ENCODE assay signal across 8 cellular contexts in the genomic region with DNA sequence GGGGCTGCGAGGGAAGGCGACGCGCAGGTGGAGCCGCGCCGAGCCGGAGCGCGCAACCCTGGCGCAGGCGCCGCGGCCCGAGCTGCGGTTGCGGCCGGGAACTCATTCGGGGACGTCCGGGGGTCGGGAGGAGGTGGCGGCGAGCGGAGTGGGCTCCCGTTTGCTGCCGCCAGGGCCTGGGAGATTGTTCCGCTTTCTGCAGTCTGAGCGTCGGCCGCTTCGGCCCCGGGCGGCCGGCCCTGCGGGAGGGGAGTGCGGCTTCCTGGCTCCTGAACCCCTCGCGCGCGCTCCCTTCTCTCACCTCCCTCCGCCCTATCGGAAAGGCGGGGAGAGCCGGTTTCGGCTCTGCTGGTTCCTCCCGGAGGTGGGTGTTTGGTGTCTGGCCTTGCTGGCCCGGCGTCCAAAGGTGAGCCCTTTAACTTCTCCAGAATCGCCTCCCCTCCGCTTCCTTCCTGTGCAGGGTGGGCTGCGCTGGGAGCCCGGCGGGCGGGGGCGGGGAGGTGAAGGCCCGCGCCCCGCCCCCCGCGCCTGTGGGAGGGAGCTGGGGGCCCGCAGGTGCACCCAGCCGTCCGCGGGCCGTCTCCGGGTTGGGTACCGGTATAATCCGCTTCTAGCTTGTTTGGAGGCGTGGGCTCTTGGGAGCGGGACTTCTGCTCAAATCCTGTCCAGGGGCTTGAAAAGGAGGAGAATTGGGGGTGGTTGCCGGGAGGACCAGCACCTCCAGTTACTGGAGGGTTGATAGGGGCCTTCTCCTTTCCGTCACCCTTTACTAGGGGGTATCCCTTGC. TPM values are rescaled to one million over a fixed set of nuclear protein-coding genes. Genes with fewer than 3 reads are reported as not detected.
DNase-seq lines count a peak whose midpoint lies in the region; ATAC-seq and TF ChIP-seq lines count a peak whose summit lies in the region.

No MANE protein-coding gene starts in this region.

- no peak for TF ChIP-seq CTCF in DND-41 (IDR thresholded peaks at IDR 0.05; ENCODE audit: borderline replicate concordance, extremely low read depth, low read length, poor library complexity, severe bottlenecking)
- TF ChIP-seq CTCF in progenitor cell of endocrine pancreas (IDR thresholded peaks at IDR 0.05; ENCODE audit: unreplicated experiment): peak; percentile 32

- H3K4me3 ChIP-seq in DND-41 (ENCODE audit: low read depth in 1 of 2, low read length in 2 of 2): peak overlapping the region; percentile 67 to 85
- peak overlapping the region; percentile 57 to 89 for H3K4me3 ChIP-seq in aorta (ENCODE audit: low read length in 2 of 2)

- no peaks in the 10 kb centered on the region for H3K9me3 ChIP-seq in DND-41 (ENCODE audit: insufficient read depth, low read length, severe bottlenecking)
- no peaks in the 10 kb centered on the region for H3K9me3 ChIP-seq in aorta (ENCODE audit: control insufficient read depth, low read length)

- H2AFZ ChIP-seq in DND-41 (ENCODE audit: low read depth, low read length): peak overlapping the region; percentile 77

- H3K36me3 ChIP-seq in DND-41 (ENCODE audit: insufficient read depth, low read length): peaks cover 6% of the 10 kb centered on the region
- no peaks in the 10 kb centered on the region for H3K36me3 ChIP-seq in aorta (ENCODE audit: control insufficient read depth in 1 of 2, insufficient read depth in 2 of 2, low read length in 1 of 2)

- WGBS in aorta, 2 donors: 1% methylated on average over 48 to 73 of the region's 73 CpGs

- DNase-seq in DND-41 (peak; percentile 79), HT-29 (ENCODE audit: low spot score) (peak; percentile 71), SIG-M5 (lab: John Stamatoyannopoulos, UW) (peak; percentile 46), Right ventricle myocardium superior (peak; percentile 67), progenitor cell of endocrine pancreas (ENCODE audit: low spot score, unreplicated experiment) (peak; percentile 59), aorta (peak; percentile 74 to 80)
- peak; percentile 35 for DNase-seq in activated gamma-delta T cell treated with anti-CD3 and anti-CD28 coated beads, Interleukin-2, amount 50 U/mL, for 16 hours (ENCODE audit: low read depth)

- peak overlapping the region; percentile 96 for H3K27ac Mint-ChIP-seq in progenitor cell of endocrine pancreas

- H3K27ac ChIP-seq in DND-41 (ENCODE audit: low read length) (peak overlapping the region; percentile 87), aorta (ENCODE audit: low read depth in 1 of 2, low read length in 2 of 2) (no peak overlapping the region)

- H3K4me1 ChIP-seq in DND-41 (ENCODE audit: insufficient read depth, low read length) (peaks cover 50% of the 10 kb centered on the region), aorta (ENCODE audit: control insufficient read depth in 1 of 2, insufficient read depth in 2 of 2, low read length in 2 of 2) (no peaks in the 10 kb centered on the region)

- H3K27me3 Mint-ChIP-seq in progenitor cell of endocrine pancreas: no peaks in the 10 kb centered on the region

- H3K4me3 Mint-ChIP-seq in progenitor cell of endocrine pancreas (ENCODE audit: low read depth): peak overlapping the region; percentile 88

- peaks cover 2% of the 10 kb centered on the region; the same call in 1 of the 2 replicates for H4K20me1 ChIP-seq in DND-41 (ENCODE audit: insufficient read depth, low read length)

- intact Hi-C loops in Right ventricle myocardium superior (cut with DNase I): no loop called here
- intact Hi-C loops in aorta (cut with DNase I): loop anchor here in 1 of 2 donors (5.0 kb wide), 1 partner anchor 171 kb away; no protein-coding TSS in a partner anchor

- peak overlapping the region; percentile 88 for H3K4me2 ChIP-seq in DND-41 (ENCODE audit: insufficient read depth, low read length)

- H3K9me3 Mint-ChIP-seq in progenitor cell of endocrine pancreas (ENCODE audit: low read depth): no peaks in the 10 kb centered on the region

- ATAC-seq in DND-41 (ENCODE audit: insufficient read depth, low read depth) (peak; percentile 75), GM21367 (IDR thresholded peaks at IDR 0.05; ENCODE audit: unreplicated experiment) (peak; percentile 41), Right ventricle myocardium superior (ENCODE audit: poor library complexity) (peak; percentile 51), aorta (ENCODE audit: low FRiP score) (peak; percentile 61)

- peak overlapping the region; percentile 91 for H3K9ac ChIP-seq in DND-41 (ENCODE audit: low read depth, low read length)

- peaks cover 8% of the 10 kb centered on the region for H3K36me3 Mint-ChIP-seq in progenitor cell of endocrine pancreas (ENCODE audit: insufficient read depth)

- H3K79me2 ChIP-seq in DND-41 (ENCODE audit: insufficient read depth, low read length): peaks cover 55% of the 10 kb centered on the region

- no peaks in the 10 kb centered on the region for H3K27me3 ChIP-seq in DND-41 (ENCODE audit: insufficient read depth, low read length, poor library complexity)
- no peaks in the 10 kb centered on the region for H3K27me3 ChIP-seq in aorta (ENCODE audit: control insufficient read depth in 1 of 2, insufficient read depth in 2 of 2, low read length in 1 of 2)

- H3K4me1 Mint-ChIP-seq in progenitor cell of endocrine pancreas (ENCODE audit: low read depth): peaks cover 33% of the 10 kb centered on the region

RNA-seq across cellular contexts. Expression of a gene that starts 0.7 kb away (rescaled TPM):
- 16.7 and 17.0 TPM in 2 replicates for total RNA-seq in HT-29 (2014; rRNA removed; shearing (Covaris generic))
- total RNA-seq in Right ventricle myocardium superior: 5.1 TPM
- 41.2 and 42.1 TPM in 2 replicates for total RNA-seq in progenitor cell of endocrine pancreas
- total RNA-seq in aorta: 10 to 100 TPM in 1 of 2 donors, 1 to 10 TPM in 1; 4.8 to 10.3 TPM
- polyA plus RNA-seq in aorta: 1 to 10 TPM in 1 of 2 donors, under 1 TPM in 1; 0.38 to 3.3 TPM
